Comparison of ENCODE assay signal across 9 cellular contexts in genomic region chr22:26485013-26485412, GRCh38. TPM values are rescaled to one million over a fixed set of nuclear protein-coding genes. Genes with fewer than 3 reads are reported as not detected.
DNase-seq lines count a peak whose midpoint lies in the region; ATAC-seq and TF ChIP-seq lines count a peak whose summit lies in the region.
"Had no signal": no experiment of that assay in that cellular context is flagged by ENCODE, and none has a peak within 500 bp of the region (broad histone marks: within the 10 kb centered on the region; RNA-seq: fewer than 3 reads in every experiment).

No MANE protein-coding gene starts in this region.

- POLR2A ChIA-PET in WTC11 (lab: Charles Lee) = interaction anchor here (0.5 to 2.2 kb wide), 2 partner anchors 14 to 791 kb away, joined by 3 to 5 read pairs; no protein-coding TSS in a partner anchor

- H3K27me3 Mint-ChIP-seq in activated CD8-positive, alpha-beta memory T cell treated with anti-CD3 and anti-CD28 coated beads, Interleukin-2, amount 10 ng/mL, durations not matched to agents 7 days and 5 days = no peaks in the 10 kb centered on the region
- H3K27me3 Mint-ChIP-seq in WTC11 (ENCODE audit: low read depth) = no peaks in the 10 kb centered on the region

- 35% methylated on average over 7 of the region's 7 CpGs for WGBS in suprapubic skin

- peaks cover 50% of the 10 kb centered on the region for H3K4me1 ChIP-seq in suprapubic skin

- DNase-seq in activated CD8-positive, alpha-beta memory T cell treated with anti-CD3 and anti-CD28 coated beads, Interleukin-2, amount 10 ng/mL, durations not matched to agents 7 days and 5 days = no peak
- DNase-seq in activated CD8-positive, alpha-beta memory T cell treated with anti-CD3 and anti-CD28 coated beads, Interleukin-2, amount 50 U/mL, for 48 hours = no peak
- DNase-seq in WTC11 (ENCODE audit: low spot score) = no peak
- DNase-seq in fibroblast of villous mesenchyme (ENCODE audit: low read depth) = peak; percentile 70
- no peak for DNase-seq in suprapubic skin (ENCODE audit: low spot score in 2 of 2)
- no peak for DNase-seq in HPDE6-E6E7 (ENCODE audit: extremely low spot score)
- DNase-seq in DMS114 treated with DMSO at 0.1 percent for 48 hours (lab: John Stamatoyannopoulos, UW; ENCODE audit: unreplicated experiment) = no peak
- no peak for DNase-seq in stimulated activated naive CD4-positive, alpha-beta T cell treated with Interleukin-2 at 50 U/mL for 16 hours (lab: John Stamatoyannopoulos, UW)
- DNase-seq: activated CD8-positive, alpha-beta memory T cell treated with anti-CD3 and anti-CD28 coated beads, Interleukin-2, amount 50 U/mL, for 4 hours had no signal

- H3K9me3 Mint-ChIP-seq in activated CD8-positive, alpha-beta memory T cell treated with anti-CD3 and anti-CD28 coated beads, Interleukin-2, amount 10 ng/mL, durations not matched to agents 7 days and 5 days (ENCODE audit: low read depth) = no peaks in the 10 kb centered on the region
- H3K9me3 Mint-ChIP-seq in WTC11 = no peaks in the 10 kb centered on the region

- TF ChIP-seq CTCF in WTC11 (IDR thresholded peaks at IDR 0.05) = no peak
- TF ChIP-seq CTCF in fibroblast of villous mesenchyme (IDR thresholded peaks at IDR 0.05; ENCODE audit: insufficient read depth, low read depth, low read length) = no peak
- TF ChIP-seq CTCF in suprapubic skin (IDR thresholded peaks at IDR 0.05) = no peak

- peak overlapping the region; percentile 43 for H3K27ac ChIP-seq in suprapubic skin

- H3K4me3 Mint-ChIP-seq in activated CD8-positive, alpha-beta memory T cell treated with anti-CD3 and anti-CD28 coated beads, Interleukin-2, amount 10 ng/mL, durations not matched to agents 7 days and 5 days = peak overlapping the region; percentile 93
- peak overlapping the region; percentile 89 for H3K4me3 Mint-ChIP-seq in WTC11

- no peaks in the 10 kb centered on the region for H3K27me3 ChIP-seq in suprapubic skin

- peaks cover 29% of the 10 kb centered on the region for H3K36me3 ChIP-seq in suprapubic skin

- peaks cover 54% of the 10 kb centered on the region for H3K4me1 Mint-ChIP-seq in activated CD8-positive, alpha-beta memory T cell treated with anti-CD3 and anti-CD28 coated beads, Interleukin-2, amount 10 ng/mL, durations not matched to agents 7 days and 5 days
- H3K4me1 Mint-ChIP-seq in WTC11 = peaks cover 37% of the 10 kb centered on the region

- TF ChIP-seq POLR2A in suprapubic skin (IDR thresholded peaks at IDR 0.05) = no peak

- CTCF ChIA-PET in activated CD8-positive, alpha-beta memory T cell treated with anti-CD3 and anti-CD28 coated beads, Interleukin-2, amount 10 ng/mL, durations not matched to agents 7 days and 5 days (lab: Charles Lee) = interaction anchor here (0.9 to 5.4 kb wide), 7 partner anchors 9 to 188 kb away, joined by 3 to 48 read pairs (median 17); partner anchors contain the start of genes ASPHD2 and MIAT
- CTCF ChIA-PET in WTC11 (lab: Charles Lee) = interaction anchor here (1.2 to 4.8 kb wide), 4 partner anchors 18 to 185 kb away, joined by 3 to 17 read pairs (median 6); no protein-coding TSS in a partner anchor

- no peaks in the 10 kb centered on the region for H3K9me3 ChIP-seq in suprapubic skin

- no peak for TF ChIP-seq EP300 in suprapubic skin (IDR thresholded peaks at IDR 0.05)

- H3K4me3 ChIP-seq in fibroblast of villous mesenchyme (ENCODE audit: low read depth, low read length) = no peak overlapping the region
- H3K4me3 ChIP-seq in suprapubic skin = peak overlapping the region; percentile 67

- no peak for ATAC-seq in activated CD8-positive, alpha-beta memory T cell treated with anti-CD3 and anti-CD28 coated beads, Interleukin-2, amount 10 ng/mL, durations not matched to agents 7 days and 5 days
- ATAC-seq in WTC11 = no peak

- H3K27ac Mint-ChIP-seq in activated CD8-positive, alpha-beta memory T cell treated with anti-CD3 and anti-CD28 coated beads, Interleukin-2, amount 10 ng/mL, durations not matched to agents 7 days and 5 days = peak overlapping the region; percentile 45
- no peak overlapping the region for H3K27ac Mint-ChIP-seq in WTC11

- peaks cover 9% of the 10 kb centered on the region for H3K36me3 Mint-ChIP-seq in activated CD8-positive, alpha-beta memory T cell treated with anti-CD3 and anti-CD28 coated beads, Interleukin-2, amount 10 ng/mL, durations not matched to agents 7 days and 5 days
- peaks cover 32% of the 10 kb centered on the region for H3K36me3 Mint-ChIP-seq in WTC11

TF ChIP-seq in WTC11, 78 proteins besides CTCF, POLR2A, EP300 and RAD21:
- TF ChIP-seq, protein P1, sequence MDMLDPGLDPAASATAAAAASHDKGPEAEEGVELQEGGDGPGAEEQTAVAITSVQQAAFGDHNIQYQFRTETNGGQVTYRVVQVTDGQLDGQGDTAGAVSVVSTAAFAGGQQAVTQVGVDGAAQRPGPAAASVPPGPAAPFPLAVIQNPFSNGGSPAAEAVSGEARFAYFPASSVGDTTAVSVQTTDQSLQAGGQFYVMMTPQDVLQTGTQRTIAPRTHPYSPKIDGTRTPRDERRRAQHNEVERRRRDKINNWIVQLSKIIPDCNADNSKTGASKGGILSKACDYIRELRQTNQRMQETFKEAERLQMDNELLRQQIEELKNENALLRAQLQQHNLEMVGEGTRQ (CRISPR knock-in tag; IDR thresholded peaks at IDR 0.05) = no peak
- TF ChIP-seq PRDM15 (CRISPR knock-in tag; IDR thresholded peaks at IDR 0.05) (no peak), NFE2L1 (CRISPR knock-in tag; IDR thresholded peaks at IDR 0.05) (no peak)

RNA-seq across cellular contexts. Expression of gene SRRD, which starts 1.3 kb away (rescaled TPM):
- total RNA-seq in activated CD8-positive, alpha-beta memory T cell treated with anti-CD3 and anti-CD28 coated beads, Interleukin-2, amount 10 ng/mL, durations not matched to agents 7 days and 5 days = 10 to 100 TPM; 17.5 to 22.6 TPM
- total RNA-seq in WTC11 (2021) (20.0 to 25.1 TPM (median 22.9 TPM) in 3 replicates), fibroblast of villous mesenchyme (10.4 and 13.5 TPM in 2 replicates), suprapubic skin (10 to 100 TPM; 11.2 to 16.3 (median 14.1) TPM)

RNA-seq across cellular contexts. Expression of gene HPS4, which starts 1.4 kb away (rescaled TPM):
- 10 to 100 TPM; 39.3 to 41.2 TPM for total RNA-seq in activated CD8-positive, alpha-beta memory T cell treated with anti-CD3 and anti-CD28 coated beads, Interleukin-2, amount 10 ng/mL, durations not matched to agents 7 days and 5 days
- 41.1 to 48.1 TPM (median 42.7 TPM) in 3 replicates for total RNA-seq in WTC11 (2021)
- 28.0 and 28.1 TPM in 2 replicates for total RNA-seq in fibroblast of villous mesenchyme
- 100 to 1,000 TPM in 1 of 4 donors, 10 to 100 TPM in 3; 46.5 to 152 (median 62.9) TPM for total RNA-seq in suprapubic skin

RNA-seq across cellular contexts. Expression of gene TFIP11, which starts 27.3 kb away (rescaled TPM):
- total RNA-seq in activated CD8-positive, alpha-beta memory T cell treated with anti-CD3 and anti-CD28 coated beads, Interleukin-2, amount 10 ng/mL, durations not matched to agents 7 days and 5 days = 10 to 100 TPM; 58.0 to 64.8 TPM
- 24.6 to 26.9 TPM (median 25.7 TPM) in 3 replicates for total RNA-seq in WTC11 (2021)
- total RNA-seq in fibroblast of villous mesenchyme = 32.9 and 34.5 TPM in 2 replicates
- 10 to 100 TPM; 35.3 to 46.3 (median 37.5) TPM for total RNA-seq in suprapubic skin

RNA-seq across cellular contexts. Expression of gene ASPHD2, which starts 56.0 kb away (rescaled TPM):
- 10 to 100 TPM; 15.3 to 17.0 TPM for total RNA-seq in activated CD8-positive, alpha-beta memory T cell treated with anti-CD3 and anti-CD28 coated beads, Interleukin-2, amount 10 ng/mL, durations not matched to agents 7 days and 5 days
- total RNA-seq in WTC11 (2021) (7.1 to 8.1 TPM (median 8.0 TPM) in 3 replicates), fibroblast of villous mesenchyme (0.32 and 2.2 TPM in 2 replicates), suprapubic skin (10 to 100 TPM in 2 of 4 donors, 1 to 10 TPM in 2; 2.7 to 28.0 (median 11.8) TPM)
